9 cellular contexts compared by ENCODE assay signal in the genomic region with DNA sequence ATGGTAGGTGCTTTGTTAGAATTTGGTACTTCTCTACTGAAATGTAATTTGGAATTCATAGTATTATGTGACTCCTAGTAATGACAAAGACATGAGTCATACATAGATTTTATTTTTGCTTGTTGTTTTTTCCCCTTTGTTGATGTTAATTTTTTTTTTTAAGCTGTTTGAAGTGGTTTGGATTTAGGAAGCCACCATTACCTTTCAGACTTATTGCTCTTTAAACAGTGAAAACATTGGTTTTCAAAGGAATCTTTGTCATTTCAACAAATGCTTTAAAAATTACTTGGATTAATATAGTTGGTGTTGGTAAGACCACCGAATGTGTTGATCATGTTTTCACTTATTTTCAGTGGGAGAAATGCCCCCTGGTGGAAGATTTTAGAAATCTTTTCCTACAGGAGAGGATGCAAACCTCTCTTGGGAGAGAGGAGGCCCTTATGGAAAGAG.
DNase-seq lines count a peak whose midpoint lies in the region; ATAC-seq, FAIRE-seq and TF ChIP-seq lines count a peak whose summit lies in the region.
"Had no signal": no experiment of that assay in that cellular context is flagged by ENCODE, and none has a peak within 500 bp of the region (broad histone marks: within the 10 kb centered on the region; RNA-seq: fewer than 3 reads in every experiment).

No MANE protein-coding gene starts in this region.

- CTCF ChIA-PET in A549 (lab: Yijun Ruan, JAX): interaction anchor here (1.2 to 1.7 kb wide), 4 partner anchors 8 to 292 kb away, joined by 3 to 5 read pairs (median 4); no protein-coding TSS in a partner anchor

- TF ChIP-seq RAD21 in A549 (conservative IDR thresholded peaks at IDR 0.05 in 1 of 2, IDR thresholded peaks at IDR 0.05 in 1 of 2): peak; percentile 25 to 26; a peak in 3 of 5 replicates

- H3K27me3 ChIP-seq in GM06990 (replicated peaks; ENCODE audit: control insufficient read depth, insufficient read depth, low read length): no peaks in the 10 kb centered on the region; the same call in none of the 2 replicates

- no peak for TF ChIP-seq POLR2A in A549 (IDR thresholded peaks at IDR 0.05; ENCODE audit: low read length)

- H3K27ac ChIP-seq in A549: no peak overlapping the region

- H3K4me2 ChIP-seq in A549: no peak overlapping the region

- POLR2A ChIA-PET in A549 (lab: Yijun Ruan, JAX): no interaction called here

- peaks cover 31% of the 10 kb centered on the region for H3K9me3 ChIP-seq in A549

- DNase-seq in A549 (ENCODE audit: low read depth in 1 of 2, low spot score in 1 of 2): no peak
- DNase-seq in GM06990 (ENCODE audit: extremely low read depth, insufficient read length): no peak
- DNase-seq in RKO (ENCODE audit: low spot score): peak; percentile 11
- peak; percentile 29 for DNase-seq in fibroblast of villous mesenchyme (ENCODE audit: low read depth)
- DNase-seq in islet precursor cell: no peak
- DNase-seq in SKM-1 treated with dmso at 0.1 percent for 144 hours (lab: John Stamatoyannopoulos, UW; ENCODE audit: unreplicated experiment): no peak
- DNase-seq in hippocampal formation (lab: John Stamatoyannopoulos, UW): no peak
- DNase-seq: stimulated activated naive CD4-positive, alpha-beta T cell treated with Interleukin-2 at 50 U/mL for 16 hours had no signal

- TF ChIP-seq CTCF in A549 (IDR thresholded peaks at IDR 0.05): peak; percentile 26; the same call in 2 of the 3 replicates
- TF ChIP-seq CTCF in GM06990 (IDR thresholded peaks at IDR 0.05; ENCODE audit: insufficient read depth, low read length, poor library complexity, severe bottlenecking): peak; percentile 51
- peak; percentile 45 for TF ChIP-seq CTCF in fibroblast of villous mesenchyme (IDR thresholded peaks at IDR 0.05; ENCODE audit: insufficient read depth, low read depth, low read length)

- ATAC-seq in A549 (peak in 1 of 2 experiments; percentile 52; a peak in 2 of 6 replicates), GM19023 (IDR thresholded peaks at IDR 0.05; ENCODE audit: unreplicated experiment) (no peak)

- no peak for FAIRE-seq in A549 (lab: Jason Lieb, UNC)

- TF ChIP-seq EP300 in A549 (IDR thresholded peaks at IDR 0.05): no peak

- H3K36me3 ChIP-seq in GM06990 (ENCODE audit: control insufficient read depth, insufficient read depth, low read length): no peaks in the 10 kb centered on the region

- peaks cover 15% of the 10 kb centered on the region for H3K4me1 ChIP-seq in A549

- H3K4me3 ChIP-seq in A549 (no peak overlapping the region), GM06990 (replicated peaks; ENCODE audit: low read depth, low read length) (no peak overlapping the region), fibroblast of villous mesenchyme (ENCODE audit: low read depth, low read length) (no peak overlapping the region)

- WGBS in A549 (ENCODE audit: missing lambda C conversion rate): 8% methylated on average over 1 of the region's 1 CpG

TF ChIP-seq in A549, 52 proteins besides CTCF, POLR2A, EP300 and RAD21:
- TF ChIP-seq SMC3 (IDR thresholded peaks at IDR 0.05) (peak; percentile 30; the same call in 1 of the 3 replicates), ZFP36 (IDR thresholded peaks at IDR 0.05; ENCODE audit: borderline replicate concordance, partially characterized antibody) (no peak), FOSL2 (IDR thresholded peaks at IDR 0.05) (no peak), FOSL2 (CRISPR knock-in tag; IDR thresholded peaks at IDR 0.05) (peak; percentile 39; the same call in 1 of the 2 replicates)

Comparison
In these comparisons a context has a peak if more than half of its experiments do, and no peak if none do; other contexts are left out.
1. DNase-seq: peak in RKO (single experiment) and fibroblast of villous mesenchyme (single experiment); none in A549 (0 of 2), GM06990 (single experiment), islet precursor cell (single experiment), SKM-1 treated with dmso at 0.1 percent for 144 hours (single experiment) and hippocampal formation (0 of 2).
2. Peak in every context shown above with its lines, with median percentiles within 50 percentile points of each other: CTCF ChIP-seq.